In genomic region chr1:54274881-54275280, GRCh38 we compare ENCODE assay signal across 12 cellular contexts.
DNase-seq lines count a peak whose midpoint lies in the region; ATAC-seq, FAIRE-seq and TF ChIP-seq lines count a peak whose summit lies in the region.
"Had no signal": no experiment of that assay in that cellular context is flagged by ENCODE, and none has a peak within 500 bp of the region (broad histone marks: within the 10 kb centered on the region; RNA-seq: fewer than 3 reads in every experiment).

No MANE protein-coding gene starts in this region.

- TF ChIP-seq EP300 in K562 (IDR thresholded peaks at IDR 0.05; ENCODE audit: low read length) (no peak), stomach (IDR thresholded peaks at IDR 0.05) (no peak)

- POLR2A ChIA-PET in K562 (lab: Yijun Ruan, JAX) = interaction anchor here (0.6 to 2.8 kb wide), 4 partner anchors 11 to 56 kb away, joined by 3 to 11 read pairs (median 6); no protein-coding TSS in a partner anchor
- POLR2A ChIA-PET in activated CD4-positive, alpha-beta memory T cell treated with anti-CD3 and anti-CD28 coated beads for 36 hours (lab: Charles Lee) = no interaction called here

- H3K9me1 ChIP-seq in K562 (ENCODE audit: control insufficient read depth, insufficient read depth, low read length) = peaks cover 8% of the 10 kb centered on the region

- intact Hi-C loops in K562 (cut with micrococcal nuclease) = loop anchor here (5.0 kb wide), 2 partner anchors 82 to 153 kb away; no protein-coding TSS in a partner anchor
- intact Hi-C loops in stomach (cut with DNase I; ENCODE audit: low total_unique reads) = no loop called here
- intact Hi-C loops in activated CD4-positive, alpha-beta memory T cell treated with anti-CD3 and anti-CD28 coated beads for 36 hours (cut with micrococcal nuclease) = no loop called here

- FAIRE-seq in K562 (lab: Jason Lieb, UNC) = no peak

- peaks cover 37% of the 10 kb centered on the region; the same call in 2 of the 3 replicates for H3K36me3 ChIP-seq in K562 (ENCODE audit: control insufficient read depth, insufficient read depth, low read length)
- H3K36me3 ChIP-seq in mesodermal cell (ENCODE audit: control insufficient read depth, insufficient read depth, low read length) = peaks cover 53% of the 10 kb centered on the region
- H3K36me3 ChIP-seq in stomach = peaks cover 4 to 6% (median 5%) of the 10 kb centered on the region in 4 donors

- H3K4me3 ChIP-seq in K562 = no peak overlapping the region
- no peak overlapping the region for H3K4me3 ChIP-seq in mesodermal cell (ENCODE audit: extremely low read depth, insufficient read depth, low read length, poor library complexity, severe bottlenecking)
- no peak overlapping the region for H3K4me3 ChIP-seq in stomach

- H3K9me3 ChIP-seq in T-helper 17 cell (ENCODE audit: control insufficient read depth, low read length, poor library complexity, severe bottlenecking) (no peaks in the 10 kb centered on the region), K562 (replicated peaks; ENCODE audit: control insufficient read depth, insufficient read depth, low read depth, low read length) (no peaks in the 10 kb centered on the region), mesodermal cell (ENCODE audit: control insufficient read depth, low read length) (no peaks in the 10 kb centered on the region), stomach (no peaks in the 10 kb centered on the region)

- H3K9ac ChIP-seq in K562 (ENCODE audit: insufficient read depth in 1 of 2, low read depth in 2 of 2, low read length in 2 of 2) = peak overlapping the region in 1 of 2 experiments; percentile 66; a peak in 1 of 4 replicates

- no peak overlapping the region for H3K4me3 Mint-ChIP-seq in T-helper 17 cell
- H3K4me3 Mint-ChIP-seq in activated CD4-positive, alpha-beta memory T cell treated with anti-CD3 and anti-CD28 coated beads for 36 hours = no peak overlapping the region

- 84% methylated on average over 11 of the region's 11 CpGs for WGBS in K562 (ENCODE audit: insufficient coverage, low coverage, missing lambda C conversion rate)
- WGBS in mesodermal cell (ENCODE audit: insufficient coverage in 2 of 2), 2 experiments = 86 to 89% methylated on average over 10 to 11 of the region's 11 CpGs
- 32 to 52% (median 41%) methylated on average over 6 to 11 of the region's 11 CpGs for WGBS in stomach, 5 donors

- H3K27ac ChIP-seq in K562 (ENCODE audit: extremely low read depth, low read depth, low read length) (no peak overlapping the region), mesodermal cell (ENCODE audit: low read depth, low read length, severe bottlenecking) (peak overlapping the region; percentile 29), stomach (peak overlapping the region; percentile 88 to 95 (median 93))

- H3K79me2 ChIP-seq in K562 (ENCODE audit: control insufficient read depth, insufficient read depth, low read length) = peaks cover 55% of the 10 kb centered on the region

- peak overlapping the region; percentile 71 for H3K27ac Mint-ChIP-seq in T-helper 17 cell
- H3K27ac Mint-ChIP-seq in activated CD4-positive, alpha-beta memory T cell treated with anti-CD3 and anti-CD28 coated beads for 36 hours = no peak overlapping the region

- no TSS peak for BruUV-seq in K562 (replicated peaks; lab: Mats Ljungman, UMichigan)

- H3K4me2 ChIP-seq in K562 (ENCODE audit: insufficient read depth, low read length) = no peak overlapping the region

- TF ChIP-seq POLR2A in K562 (conservative IDR thresholded peaks at IDR 0.05) = no peak
- TF ChIP-seq POLR2A in stomach (IDR thresholded peaks at IDR 0.05) = no peak

- H3K4me1 ChIP-seq in K562 (replicated peaks in 1 of 2; ENCODE audit: control insufficient read depth in 2 of 2, insufficient read depth in 2 of 2, low read length in 2 of 2) (peaks cover 43 to 49% of the 10 kb centered on the region in 2 experiments), mesodermal cell (ENCODE audit: control insufficient read depth, insufficient read depth, low read length, poor library complexity, severe bottlenecking) (peaks cover 40% of the 10 kb centered on the region), stomach (peaks cover 89 to 100% (median 95%) of the 10 kb centered on the region in 4 donors)

- no peaks in the 10 kb centered on the region for H3K27me3 Mint-ChIP-seq in T-helper 17 cell
- H3K27me3 Mint-ChIP-seq in activated CD4-positive, alpha-beta memory T cell treated with anti-CD3 and anti-CD28 coated beads for 36 hours = no peaks in the 10 kb centered on the region

- no peak for TF ChIP-seq CTCF in K562 (IDR thresholded peaks at IDR 0.05 in 2 of 3, conservative IDR thresholded peaks at IDR 0.05 in 1 of 3; ENCODE audit: insufficient read depth in 2 of 3, low read depth in 1 of 3, low read length in 3 of 3)
- TF ChIP-seq CTCF in stomach (IDR thresholded peaks at IDR 0.05) = no peak

- no peak for TF ChIP-seq RAD21 in K562 (CRISPR knock-in tag; conservative IDR thresholded peaks at IDR 0.05 in 1 of 2, IDR thresholded peaks at IDR 0.05 in 1 of 2)

- in situ Hi-C loops in K562 (cut with MboI) = no loop called here

- H3K4me1 Mint-ChIP-seq in T-helper 17 cell = peaks cover 26% of the 10 kb centered on the region
- peaks cover 19% of the 10 kb centered on the region for H3K4me1 Mint-ChIP-seq in activated CD4-positive, alpha-beta memory T cell treated with anti-CD3 and anti-CD28 coated beads for 36 hours (ENCODE audit: low read depth)

- H4K20me1 ChIP-seq in K562 (replicated peaks; ENCODE audit: control insufficient read depth, insufficient read depth, low read length) = peaks cover 30% of the 10 kb centered on the region

- H3K36me3 Mint-ChIP-seq in T-helper 17 cell (ENCODE audit: low read depth) = peaks cover 1% of the 10 kb centered on the region
- H3K36me3 Mint-ChIP-seq in activated CD4-positive, alpha-beta memory T cell treated with anti-CD3 and anti-CD28 coated beads for 36 hours = peaks cover 4% of the 10 kb centered on the region

- H3K9me3 Mint-ChIP-seq in activated CD4-positive, alpha-beta memory T cell treated with anti-CD3 and anti-CD28 coated beads for 36 hours = no peaks in the 10 kb centered on the region

- DNase-seq in T-helper 17 cell (no peak), K562 (ENCODE audit: extremely low read depth in 1 of 4, low spot score in 3 of 4) (no peak), stomach (no peak), NCI-H524 (lab: John Stamatoyannopoulos, UW) (no peak)
- no peak for DNase-seq in activated CD4-positive, alpha-beta memory T cell treated with anti-CD3 and anti-CD28 coated beads for 36 hours
- no peak for DNase-seq in stimulated activated CD4-positive, alpha-beta T cell treated with anti-CD3 and anti-CD28 coated beads, Interleukin-4, amount 100 ng/mL, for 1 hour
- DNase-seq: activated CD4-positive, alpha-beta T cell treated with anti-CD3 and anti-CD28 coated beads, Interleukin-2, amount 50 U/mL, for 1 hour; DMS153; Kasumi-1; NCI-H2227 treated with DMSO at 0.1 percent for 48 hours; SHP77 treated with DMSO at 0.1 percent for 48 hours had no signal

- ATAC-seq in T-helper 17 cell (no peak), K562 (no peak)

- H2AFZ ChIP-seq in K562 (ENCODE audit: low read depth, low read length) = no peak overlapping the region

- H3K27me3 ChIP-seq in K562 (ENCODE audit: control insufficient read depth in 2 of 2, insufficient read depth in 2 of 2, low read length in 2 of 2) = no peaks in the 10 kb centered on the region
- H3K27me3 ChIP-seq in stomach = no peaks in the 10 kb centered on the region

- CTCF ChIA-PET in K562 (lab: Yijun Ruan, JAX; ENCODE audit: low intra/inter-chr PET ratio) = no interaction called here
- CTCF ChIA-PET in activated CD4-positive, alpha-beta memory T cell treated with anti-CD3 and anti-CD28 coated beads for 36 hours (lab: Charles Lee) = no interaction called here

TF ChIP-seq in K562, 482 proteins besides CTCF, POLR2A, EP300 and RAD21:
- TF ChIP-seq XRCC4 (IDR thresholded peaks at IDR 0.05; ENCODE audit: extremely low read depth, insufficient read depth, insufficient read length) = no peak
- no peak for TF ChIP-seq HEY1 (CRISPR knock-in tag; IDR thresholded peaks at IDR 0.05; ENCODE audit: borderline replicate concordance)
- no peak for TF ChIP-seq FOS (IDR thresholded peaks at IDR 0.05; ENCODE audit: extremely low read depth, insufficient read length)
- TF ChIP-seq POLR2G (IDR thresholded peaks at IDR 0.05; ENCODE audit: low read depth, low read length) = peak; percentile 48; the same call in 1 of the 2 replicates
- TF ChIP-seq RBM22 (IDR thresholded peaks at IDR 0.05; ENCODE audit: low read depth, low read length, poor library complexity, severe bottlenecking) = peak; percentile 47
- no peak for TF ChIP-seq KAT8 (IDR thresholded peaks at IDR 0.05; ENCODE audit: low read depth)
- no peak for TF ChIP-seq FOXM1 (IDR thresholded peaks at IDR 0.05; ENCODE audit: low read depth)
- TF ChIP-seq FOXM1 (CRISPR knock-in tag; IDR thresholded peaks at IDR 0.05; ENCODE audit: low read depth) = no peak
- TF ChIP-seq ZNF696 (CRISPR knock-in tag; conservative IDR thresholded peaks at IDR 0.05) = no peak
